ENCODE assay signal across 20 cellular contexts in the genomic region with DNA sequence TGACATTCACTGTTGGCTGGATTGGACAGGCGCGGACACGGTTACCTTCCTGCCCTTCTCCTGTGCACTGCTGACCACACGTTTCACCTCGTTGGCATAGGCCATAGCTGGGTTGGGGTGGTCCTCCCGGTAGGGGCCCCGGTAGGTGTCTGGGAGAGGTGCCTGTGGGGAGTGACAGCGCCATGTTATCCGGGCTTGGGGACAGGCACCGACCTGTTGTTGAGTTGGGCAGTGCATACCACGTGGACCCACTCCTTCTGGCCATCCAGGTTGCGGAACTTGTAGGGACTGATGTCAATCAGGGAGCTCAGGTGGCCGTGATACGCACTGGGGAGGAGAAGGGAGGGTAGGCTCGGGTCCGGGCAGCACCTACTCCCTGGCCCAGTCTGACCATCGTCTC. TPM values are rescaled to one million over a fixed set of nuclear protein-coding genes. Genes with fewer than 3 reads are reported as not detected.
A peak's percentile ranks its signal among the peaks of the same experiment; 100 is the strongest.
DNase-seq lines count a peak whose midpoint lies in the region; ATAC-seq and TF ChIP-seq lines count a peak whose summit lies in the region.
"Had no signal": no experiment of that assay in that cellular context is flagged by ENCODE, and none has a peak within 500 bp of the region (broad histone marks: within the 10 kb centered on the region; RNA-seq: fewer than 3 reads in every experiment).

No MANE protein-coding gene starts in this region.

- no peaks in the 10 kb centered on the region for H3K27me3 ChIP-seq in CD4-positive, alpha-beta T cell (ENCODE audit: control insufficient read depth, insufficient read depth, low read length)

- no peak for TF ChIP-seq CTCF in CD4-positive, alpha-beta T cell (IDR thresholded peaks at IDR 0.05)
- TF ChIP-seq CTCF in mucosa of descending colon (IDR thresholded peaks at IDR 0.05): no peak

- no peak overlapping the region for H3K4me3 Mint-ChIP-seq in CD4-positive, alpha-beta T cell
- H3K4me3 Mint-ChIP-seq in central memory CD8-positive, alpha-beta T cell: no peak overlapping the region
- H3K4me3 Mint-ChIP-seq: B cell had no signal

- intact Hi-C loops in CD4-positive, alpha-beta T cell (cut with DNase I, micrococcal nuclease): no loop called here
- intact Hi-C loops in mucosa of descending colon (cut with DNase I, micrococcal nuclease): no loop called here

- no peaks in the 10 kb centered on the region for H3K27me3 Mint-ChIP-seq in CD4-positive, alpha-beta T cell
- no peaks in the 10 kb centered on the region for H3K27me3 Mint-ChIP-seq in central memory CD8-positive, alpha-beta T cell
- H3K27me3 Mint-ChIP-seq: B cell; CD4-positive, CD25-positive, alpha-beta regulatory T cell had no signal

- no peaks in the 10 kb centered on the region for H3K9me3 Mint-ChIP-seq in CD4-positive, alpha-beta T cell
- H3K9me3 Mint-ChIP-seq in central memory CD8-positive, alpha-beta T cell: no peaks in the 10 kb centered on the region
- H3K9me3 Mint-ChIP-seq: CD4-positive, CD25-positive, alpha-beta regulatory T cell had no signal

- no peak for DNase-seq in CD4-positive, alpha-beta T cell
- no peak for DNase-seq in central memory CD8-positive, alpha-beta T cell (ENCODE audit: low spot score in 2 of 2)
- DNase-seq in mucosa of descending colon (peak in 2 of 3 donors; percentile 25 to 44), superior temporal gyrus (ENCODE audit: extremely low spot score) (no peak), Ammon's horn (ENCODE audit: low spot score) (no peak)
- DNase-seq: CD4-positive, CD25-positive, alpha-beta regulatory T cell; DMS79; KBM-7; NCI-H1436; NCI-H2081; NCI-H510A treated with DMSO at 0.1 percent for 48 hours; NCI-H82; PC-3; SK-N-SH had no signal

- CTCF ChIA-PET in CD4-positive, alpha-beta T cell (lab: Charles Lee): no interaction called here

- H3K4me1 ChIP-seq in ES-I3 (ENCODE audit: insufficient read depth, low read length) (peaks cover 19% of the 10 kb centered on the region), mucosa of descending colon (ENCODE audit: low read depth) (peaks cover 22% of the 10 kb centered on the region)

- POLR2A ChIA-PET in CD4-positive, alpha-beta T cell (lab: Charles Lee): interaction anchor here (1.0 kb wide), 1 partner anchor 18 kb away, joined by 3 read pairs; no protein-coding TSS in a partner anchor

- H3K4me1 Mint-ChIP-seq in CD4-positive, alpha-beta T cell (ENCODE audit: low read depth): peaks cover 56% of the 10 kb centered on the region
- H3K4me1 Mint-ChIP-seq in central memory CD8-positive, alpha-beta T cell: peaks cover 67% of the 10 kb centered on the region

- H3K27ac Mint-ChIP-seq in CD4-positive, alpha-beta T cell: peak overlapping the region; percentile 10
- peak overlapping the region; percentile 79 for H3K27ac Mint-ChIP-seq in central memory CD8-positive, alpha-beta T cell (ENCODE audit: low read depth)
- H3K27ac Mint-ChIP-seq: B cell had no signal

- no peaks in the 10 kb centered on the region for H3K9me3 ChIP-seq in CD4-positive, alpha-beta T cell (ENCODE audit: control insufficient read depth, low read length)
- H3K9me3 ChIP-seq in ES-I3 (ENCODE audit: control insufficient read depth, insufficient read depth, low read length): no peaks in the 10 kb centered on the region
- H3K9me3 ChIP-seq in mucosa of descending colon: no peaks in the 10 kb centered on the region
- H3K9me3 ChIP-seq: SK-N-SH had no signal

- H3K9ac ChIP-seq in ES-I3 (ENCODE audit: low read depth, low read length): peak overlapping the region; percentile 32; the same call in 1 of the 2 replicates
- H3K9ac ChIP-seq: SK-N-SH had no signal

- peaks cover 76% of the 10 kb centered on the region for H3K36me3 Mint-ChIP-seq in CD4-positive, alpha-beta T cell (ENCODE audit: low read depth)
- peaks cover 38% of the 10 kb centered on the region for H3K36me3 Mint-ChIP-seq in central memory CD8-positive, alpha-beta T cell (ENCODE audit: insufficient read depth)

- no peak for ATAC-seq in CD4-positive, alpha-beta T cell (ENCODE audit: poor library complexity)
- ATAC-seq in central memory CD8-positive, alpha-beta T cell (replicated peaks; ENCODE audit: extremely low read depth, poor library complexity, severe bottlenecking): no peak
- no peak for ATAC-seq in mucosa of descending colon
- ATAC-seq in SK-N-SH treated with all-trans-retinoic acid at 6 μM for 48 hours: no peak
- ATAC-seq: GM12878, PC-3 had no signal

- no peak overlapping the region for H3K4me3 ChIP-seq in mucosa of descending colon
- H3K4me3 ChIP-seq: GM12878 had no signal

- H3K36me3 ChIP-seq in ES-I3 (ENCODE audit: insufficient read depth, low read length) (peaks cover 14% of the 10 kb centered on the region), mucosa of descending colon (ENCODE audit: low read depth) (no peaks in the 10 kb centered on the region)

- no peak overlapping the region for H3K27ac ChIP-seq in CD4-positive, alpha-beta T cell (ENCODE audit: low read depth, low read length)

TF ChIP-seq in SK-N-SH treated with all-trans-retinoic acid at 6 μM for 48 hours, 23 proteins besides CTCF, POLR2A, EP300 and RAD21 (continues in another document):
- TF ChIP-seq OSR1 (CRISPR knock-in tag; IDR thresholded peaks at IDR 0.05) (no peak), ZNF8 (CRISPR knock-in tag; IDR thresholded peaks at IDR 0.05) (no peak), TCF4 (CRISPR knock-in tag; IDR thresholded peaks at IDR 0.05; ENCODE audit: borderline replicate concordance) (no peak), BACH2 (CRISPR knock-in tag; IDR thresholded peaks at IDR 0.05; ENCODE audit: borderline replicate concordance) (no peak), CSDC2 (CRISPR knock-in tag; IDR thresholded peaks at IDR 0.05) (no peak), TOX (CRISPR knock-in tag; IDR thresholded peaks at IDR 0.05; ENCODE audit: borderline replicate concordance) (no peak), ESRRG (CRISPR knock-in tag; IDR thresholded peaks at IDR 0.05) (no peak), PPARA (CRISPR knock-in tag; IDR thresholded peaks at IDR 0.05; ENCODE audit: borderline replicate concordance) (no peak)
- TF ChIP-seq, protein P1, sequence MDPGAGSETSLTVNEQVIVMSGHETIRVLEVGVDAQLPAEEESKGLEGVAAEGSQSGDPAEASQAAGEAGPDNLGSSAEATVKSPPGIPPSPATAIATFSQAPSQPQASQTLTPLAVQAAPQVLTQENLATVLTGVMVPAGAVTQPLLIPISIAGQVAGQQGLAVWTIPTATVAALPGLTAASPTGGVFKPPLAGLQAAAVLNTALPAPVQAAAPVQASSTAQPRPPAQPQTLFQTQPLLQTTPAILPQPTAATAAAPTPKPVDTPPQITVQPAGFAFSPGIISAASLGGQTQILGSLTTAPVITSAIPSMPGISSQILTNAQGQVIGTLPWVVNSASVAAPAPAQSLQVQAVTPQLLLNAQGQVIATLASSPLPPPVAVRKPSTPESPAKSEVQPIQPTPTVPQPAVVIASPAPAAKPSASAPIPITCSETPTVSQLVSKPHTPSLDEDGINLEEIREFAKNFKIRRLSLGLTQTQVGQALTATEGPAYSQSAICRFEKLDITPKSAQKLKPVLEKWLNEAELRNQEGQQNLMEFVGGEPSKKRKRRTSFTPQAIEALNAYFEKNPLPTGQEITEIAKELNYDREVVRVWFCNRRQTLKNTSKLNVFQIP (CRISPR knock-in tag; IDR thresholded peaks at IDR 0.05; ENCODE audit: borderline replicate concordance, low read depth): no peak
- TF ChIP-seq, protein P2, sequence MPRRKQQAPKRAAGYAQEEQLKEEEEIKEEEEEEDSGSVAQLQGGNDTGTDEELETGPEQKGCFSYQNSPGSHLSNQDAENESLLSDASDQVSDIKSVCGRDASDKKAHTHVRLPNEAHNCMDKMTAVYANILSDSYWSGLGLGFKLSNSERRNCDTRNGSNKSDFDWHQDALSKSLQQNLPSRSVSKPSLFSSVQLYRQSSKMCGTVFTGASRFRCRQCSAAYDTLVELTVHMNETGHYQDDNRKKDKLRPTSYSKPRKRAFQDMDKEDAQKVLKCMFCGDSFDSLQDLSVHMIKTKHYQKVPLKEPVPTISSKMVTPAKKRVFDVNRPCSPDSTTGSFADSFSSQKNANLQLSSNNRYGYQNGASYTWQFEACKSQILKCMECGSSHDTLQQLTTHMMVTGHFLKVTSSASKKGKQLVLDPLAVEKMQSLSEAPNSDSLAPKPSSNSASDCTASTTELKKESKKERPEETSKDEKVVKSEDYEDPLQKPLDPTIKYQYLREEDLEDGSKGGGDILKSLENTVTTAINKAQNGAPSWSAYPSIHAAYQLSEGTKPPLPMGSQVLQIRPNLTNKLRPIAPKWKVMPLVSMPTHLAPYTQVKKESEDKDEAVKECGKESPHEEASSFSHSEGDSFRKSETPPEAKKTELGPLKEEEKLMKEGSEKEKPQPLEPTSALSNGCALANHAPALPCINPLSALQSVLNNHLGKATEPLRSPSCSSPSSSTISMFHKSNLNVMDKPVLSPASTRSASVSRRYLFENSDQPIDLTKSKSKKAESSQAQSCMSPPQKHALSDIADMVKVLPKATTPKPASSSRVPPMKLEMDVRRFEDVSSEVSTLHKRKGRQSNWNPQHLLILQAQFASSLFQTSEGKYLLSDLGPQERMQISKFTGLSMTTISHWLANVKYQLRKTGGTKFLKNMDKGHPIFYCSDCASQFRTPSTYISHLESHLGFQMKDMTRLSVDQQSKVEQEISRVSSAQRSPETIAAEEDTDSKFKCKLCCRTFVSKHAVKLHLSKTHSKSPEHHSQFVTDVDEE (CRISPR knock-in tag; IDR thresholded peaks at IDR 0.05): no peak
- TF ChIP-seq, protein P3, sequence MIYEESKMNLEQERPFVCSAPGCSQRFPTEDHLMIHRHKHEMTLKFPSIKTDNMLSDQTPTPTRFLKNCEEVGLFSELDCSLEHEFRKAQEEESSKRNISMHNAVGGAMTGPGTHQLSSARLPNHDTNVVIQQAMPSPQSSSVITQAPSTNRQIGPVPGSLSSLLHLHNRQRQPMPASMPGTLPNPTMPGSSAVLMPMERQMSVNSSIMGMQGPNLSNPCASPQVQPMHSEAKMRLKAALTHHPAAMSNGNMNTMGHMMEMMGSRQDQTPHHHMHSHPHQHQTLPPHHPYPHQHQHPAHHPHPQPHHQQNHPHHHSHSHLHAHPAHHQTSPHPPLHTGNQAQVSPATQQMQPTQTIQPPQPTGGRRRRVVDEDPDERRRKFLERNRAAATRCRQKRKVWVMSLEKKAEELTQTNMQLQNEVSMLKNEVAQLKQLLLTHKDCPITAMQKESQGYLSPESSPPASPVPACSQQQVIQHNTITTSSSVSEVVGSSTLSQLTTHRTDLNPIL (CRISPR knock-in tag; IDR thresholded peaks at IDR 0.05; ENCODE audit: low read depth): no peak

RNA-seq across cellular contexts. Expression of a gene that starts 8.2 kb away (rescaled TPM):
- total RNA-seq in CD4-positive, alpha-beta T cell: 10 to 100 TPM; 90.9 to 92.8 TPM
- 100 to 1,000 TPM; 179 to 331 (median 194) TPM for total RNA-seq in mucosa of descending colon

RNA-seq across cellular contexts. Expression of a gene that starts 20.1 kb away (rescaled TPM):
- total RNA-seq in CD4-positive, alpha-beta T cell: 10 to 100 TPM; 63.6 to 68.9 TPM
- total RNA-seq in mucosa of descending colon: 100 to 1,000 TPM; 209 to 327 (median 244) TPM

RNA-seq across cellular contexts. Expression of a gene that starts 37.2 kb away (rescaled TPM):
- total RNA-seq in CD4-positive, alpha-beta T cell: not detected
- total RNA-seq in mucosa of descending colon: not detected
- total RNA-seq: B cell; CD4-positive, CD25-positive, alpha-beta regulatory T cell; GM12878; H4; M059J; PC-3 had no signal

Comparison
In these comparisons a context has a peak if more than half of its experiments do, and no peak if none do; other contexts are left out.
1. DNase-seq: peak in mucosa of descending colon (2 of 3); none in CD4-positive, alpha-beta T cell (0 of 10), central memory CD8-positive, alpha-beta T cell (0 of 2), superior temporal gyrus (single experiment) and Ammon's horn (single experiment).